In the genomic region with DNA sequence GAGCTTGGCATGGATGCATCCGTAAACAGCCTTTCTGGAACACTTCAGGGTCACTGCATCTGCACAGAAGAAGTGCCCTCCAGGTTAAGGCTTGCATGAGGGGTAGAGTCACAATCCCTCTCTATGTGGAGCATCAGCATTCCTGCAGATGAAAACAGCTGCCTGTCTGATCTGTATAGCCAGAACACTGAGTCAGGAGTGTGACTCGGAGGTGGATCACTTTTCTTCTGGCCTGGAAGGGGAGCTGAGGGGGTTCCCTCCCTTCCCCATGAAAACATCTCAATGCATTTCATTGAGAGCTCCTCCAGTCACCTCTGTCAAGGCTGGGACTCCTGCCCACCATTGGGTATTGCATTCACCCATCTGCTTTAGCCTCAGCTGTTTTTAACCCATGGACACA, we compare ENCODE assay signal across 18 cellular contexts.
A peak's percentile ranks its signal among the peaks of the same experiment; 100 is the strongest.
DNase-seq lines count a peak whose midpoint lies in the region; ATAC-seq and TF ChIP-seq lines count a peak whose summit lies in the region.
"Had no signal": no experiment of that assay in that cellular context is flagged by ENCODE, and none has a peak within 500 bp of the region (broad histone marks: within the 10 kb centered on the region; RNA-seq: fewer than 3 reads in every experiment).

No MANE protein-coding gene starts in this region.

- ATAC-seq in HG02642 (IDR thresholded peaks at IDR 0.05; ENCODE audit: poor library complexity, unreplicated experiment) (no peak), HG03442 (IDR thresholded peaks at IDR 0.05; ENCODE audit: unreplicated experiment) (no peak), HG03097 (IDR thresholded peaks at IDR 0.05; ENCODE audit: low FRiP score, unreplicated experiment) (no peak)
- ATAC-seq: activated T-cell treated with anti-CD3 and anti-CD28 coated beads, Interleukin-2, amount 50 U/mL, for 4 hours had no signal

- no peak overlapping the region for H3K4me3 ChIP-seq in foreskin fibroblast (ENCODE audit: low read depth in 1 of 2, low read length in 2 of 2)
- H3K4me3 ChIP-seq: cardiac muscle cell, skin epidermis, testis had no signal

- TF ChIP-seq CTCF in foreskin fibroblast (IDR thresholded peaks at IDR 0.05; ENCODE audit: low read depth, low read length) = no peak

- DNase-seq in HCEC 1CT = peak; percentile 76
- DNase-seq in T1000 (lab: John Stamatoyannopoulos, UW) = peak; percentile 3
- DNase-seq in foreskin fibroblast = peak; percentile 88 to 95
- peak; percentile 61 for DNase-seq in stromal cell of bone marrow (ENCODE audit: low read depth)
- DNase-seq: activated CD4-positive, alpha-beta memory T cell treated with anti-CD3 and anti-CD28 coated beads, Interleukin-2, amount 10 ng/mL, durations not matched to agents 7 days and 5 days; activated naive CD4-positive, alpha-beta T cell treated with anti-CD3 and anti-CD28 coated beads, Interleukin-2, amount 50 U/mL, for 16 hours; activated T-cell treated with anti-CD3 and anti-CD28 coated beads, Interleukin-2, amount 50 U/mL, for 4 hours; C1 segment of cervical spinal cord; DMS153; naive B cell; NCI-H1105 treated with DMSO at 0.1 percent for 48 hours; stimulated activated CD4-positive, alpha-beta T cell treated with anti-CD3 and anti-CD28 coated beads, Interleukin-4, amount 100 ng/mL, for 24 hours; testis had no signal

Comparison
In these comparisons a context has a peak if more than half of its experiments do, and no peak if none do; other contexts are left out.
1. DNase-seq: peak in every context shown above with its lines; median percentile 92 in foreskin fibroblast; 76 in HCEC 1CT; 61 in stromal cell of bone marrow; 3 in T1000.